In genomic region chr3:128489860-128490649, GRCh38 we compare ENCODE assay signal across 8 cellular contexts.
DNase-seq lines count a peak whose midpoint lies in the region; ATAC-seq and TF ChIP-seq lines count a peak whose summit lies in the region.

No MANE protein-coding gene starts in this region.

- no peak for ATAC-seq in stimulated activated naive CD8-positive, alpha-beta T cell treated with anti-CD3 and anti-CD28 coated beads, Interleukin-15, Interleukin-2, amounts not matched to agents 100 U/mL and 50 U/mL, for 24 hours
- peak; percentile 10; the same call in 2 of the 3 replicates for ATAC-seq in SK-N-SH treated with all-trans-retinoic acid at 6 μM for 48 hours
- ATAC-seq in HG02610 (IDR thresholded peaks at IDR 0.05; ENCODE audit: unreplicated experiment): no peak

- H3K36me3 Mint-ChIP-seq in stimulated activated naive CD8-positive, alpha-beta T cell treated with anti-CD3 and anti-CD28 coated beads, Interleukin-15, Interleukin-2, amounts not matched to agents 100 ng/mL and 50 ng/mL, for 24 hours (ENCODE audit: low read depth): no peaks in the 10 kb centered on the region
- no peaks in the 10 kb centered on the region for H3K36me3 Mint-ChIP-seq in nephron progenitor cell (ENCODE audit: low read depth)

- H3K4me1 Mint-ChIP-seq in stimulated activated naive CD8-positive, alpha-beta T cell treated with anti-CD3 and anti-CD28 coated beads, Interleukin-15, Interleukin-2, amounts not matched to agents 100 ng/mL and 50 ng/mL, for 24 hours (ENCODE audit: low read depth): peaks cover 36% of the 10 kb centered on the region
- H3K4me1 Mint-ChIP-seq in nephron progenitor cell: peaks cover 46% of the 10 kb centered on the region

- TF ChIP-seq CTCF in nephron progenitor cell (IDR thresholded peaks at IDR 0.05): no peak

- no peak overlapping the region for H3K27ac Mint-ChIP-seq in stimulated activated naive CD8-positive, alpha-beta T cell treated with anti-CD3 and anti-CD28 coated beads, Interleukin-15, Interleukin-2, amounts not matched to agents 100 ng/mL and 50 ng/mL, for 24 hours
- no peak overlapping the region for H3K27ac Mint-ChIP-seq in nephron progenitor cell

- no peak for DNase-seq in stimulated activated naive CD8-positive, alpha-beta T cell treated with anti-CD3 and anti-CD28 coated beads, Interleukin-15, Interleukin-2, amounts not matched to agents 100 U/mL and 50 U/mL, for 24 hours
- DNase-seq in epithelial cell of prostate (ENCODE audit: low read depth, low spot score) (no peak), nephron progenitor cell (peak; percentile 70), foreskin melanocyte (no peak), NCI-H446 (lab: John Stamatoyannopoulos, UW) (no peak)

- H3K9me3 Mint-ChIP-seq in stimulated activated naive CD8-positive, alpha-beta T cell treated with anti-CD3 and anti-CD28 coated beads, Interleukin-15, Interleukin-2, amounts not matched to agents 100 ng/mL and 50 ng/mL, for 24 hours: no peaks in the 10 kb centered on the region
- H3K9me3 Mint-ChIP-seq in nephron progenitor cell: no peaks in the 10 kb centered on the region

- peak overlapping the region; percentile 72 for H3K27ac ChIP-seq in epithelial cell of prostate

- H3K27me3 Mint-ChIP-seq in stimulated activated naive CD8-positive, alpha-beta T cell treated with anti-CD3 and anti-CD28 coated beads, Interleukin-15, Interleukin-2, amounts not matched to agents 100 ng/mL and 50 ng/mL, for 24 hours: peaks cover 72% of the 10 kb centered on the region
- H3K27me3 Mint-ChIP-seq in nephron progenitor cell (ENCODE audit: low read depth, poor library complexity): peaks cover 100% of the 10 kb centered on the region

- H3K4me3 Mint-ChIP-seq in stimulated activated naive CD8-positive, alpha-beta T cell treated with anti-CD3 and anti-CD28 coated beads, Interleukin-15, Interleukin-2, amounts not matched to agents 100 ng/mL and 50 ng/mL, for 24 hours: peak overlapping the region; percentile 71
- H3K4me3 Mint-ChIP-seq in nephron progenitor cell: peak overlapping the region; percentile 79

TF ChIP-seq in SK-N-SH treated with all-trans-retinoic acid at 6 μM for 48 hours, 23 proteins besides CTCF, POLR2A, EP300 and RAD21:
- TF ChIP-seq ZNF565 (CRISPR knock-in tag; conservative IDR thresholded peaks at IDR 0.05; ENCODE audit: low read depth) (no peak), SNAI2 (CRISPR knock-in tag; IDR thresholded peaks at IDR 0.05) (no peak), CSDC2 (CRISPR knock-in tag; IDR thresholded peaks at IDR 0.05) (no peak), CREB5 (CRISPR knock-in tag; IDR thresholded peaks at IDR 0.05; ENCODE audit: low read depth) (no peak), CSRNP3 (CRISPR knock-in tag; IDR thresholded peaks at IDR 0.05) (no peak), ESRRG (CRISPR knock-in tag; IDR thresholded peaks at IDR 0.05) (no peak), RARB (CRISPR knock-in tag; IDR thresholded peaks at IDR 0.05) (no peak), ZNF70 (CRISPR knock-in tag; IDR thresholded peaks at IDR 0.05) (no peak), ISL1 (CRISPR knock-in tag; IDR thresholded peaks at IDR 0.05) (no peak), PATZ1 (CRISPR knock-in tag; IDR thresholded peaks at IDR 0.05; ENCODE audit: borderline replicate concordance) (no peak)
TF ChIP-seq in SK-N-SH treated with all-trans-retinoic acid at 6 μM for 48 hours: peak in this region for 0.
